ENCODE assay signal across 10 cellular contexts in genomic region chr19:46967578-46968018, GRCh38. TPM values are rescaled to one million over a fixed set of nuclear protein-coding genes. Genes with fewer than 3 reads are reported as not detected.
DNase-seq lines count a peak whose midpoint lies in the region; ATAC-seq, FAIRE-seq and TF ChIP-seq lines count a peak whose summit lies in the region.
"Had no signal": no experiment of that assay in that cellular context is flagged by ENCODE, and none has a peak within 500 bp of the region (broad histone marks: within the 10 kb centered on the region; RNA-seq: fewer than 3 reads in every experiment).

No MANE protein-coding gene starts in this region.

- H2BK12ac ChIP-seq in trophoblast cell (ENCODE audit: low read length), result no peak overlapping the region

- DNase-seq in DND-41 (peak; percentile 26), T-helper 22 cell (ENCODE audit: low read depth) (peak; percentile 29), esophagus squamous epithelium (lab: John Stamatoyannopoulos, UW) (no peak), trophoblast cell (no peak), GM12892 (ENCODE audit: insufficient read length) (no peak), HTR-8/SVneo (ENCODE audit: insufficient read length, low spot score) (no peak), spleen (no peak), GM13976 (ENCODE audit: low spot score) (no peak)
- DNase-seq: activated CD4-positive, CD25-positive, alpha-beta regulatory T cell had no signal

- no peak overlapping the region for H4K91ac ChIP-seq in trophoblast cell (ENCODE audit: low read depth, low read length)

- no peaks in the 10 kb centered on the region for H3K79me1 ChIP-seq in trophoblast cell (ENCODE audit: low read length)

- H3K4me1 ChIP-seq in DND-41 (ENCODE audit: insufficient read depth, low read length) (no peaks in the 10 kb centered on the region), esophagus squamous epithelium (peaks cover 10 to 50% (median 13%) of the 10 kb centered on the region in 3 donors), trophoblast cell (ENCODE audit: control insufficient read depth in 1 of 2, insufficient read depth in 2 of 2, low read length in 2 of 2) (no peaks in the 10 kb centered on the region), spleen (peaks cover 13 to 84% (median 42%) of the 10 kb centered on the region in 6 donors)

- H3K9ac ChIP-seq in DND-41 (ENCODE audit: low read depth, low read length) (no peak overlapping the region), trophoblast cell (ENCODE audit: low read length) (no peak overlapping the region)

- H3K79me2 ChIP-seq in DND-41 (ENCODE audit: insufficient read depth, low read length), result peaks cover 47% of the 10 kb centered on the region
- no peaks in the 10 kb centered on the region for H3K79me2 ChIP-seq in trophoblast cell (ENCODE audit: control insufficient read depth, insufficient read depth, low read length, poor library complexity)

- no peak overlapping the region for H2BK5ac ChIP-seq in trophoblast cell (ENCODE audit: low read depth, low read length, poor library complexity)

- H4K12ac ChIP-seq in trophoblast cell (ENCODE audit: low read depth, low read length), result no peak overlapping the region

- H2AFZ ChIP-seq in DND-41 (ENCODE audit: low read depth, low read length) (no peak overlapping the region), trophoblast cell (ENCODE audit: insufficient read depth, low read length, poor library complexity) (no peak overlapping the region)

- peak overlapping the region; percentile 40 for H3K23ac ChIP-seq in trophoblast cell (ENCODE audit: low read length)

- H3K9me3 ChIP-seq in DND-41 (ENCODE audit: insufficient read depth, low read length, severe bottlenecking) (no peaks in the 10 kb centered on the region), esophagus squamous epithelium (no peaks in the 10 kb centered on the region), trophoblast cell (ENCODE audit: insufficient read depth, low read depth, low read length) (no peaks in the 10 kb centered on the region), spleen (no peaks in the 10 kb centered on the region)
- H3K9me3 ChIP-seq: neutrophil had no signal

- no peaks in the 10 kb centered on the region for H3K27me3 ChIP-seq in DND-41 (ENCODE audit: insufficient read depth, low read length, poor library complexity)
- H3K27me3 ChIP-seq in esophagus squamous epithelium, result no peaks in the 10 kb centered on the region
- no peaks in the 10 kb centered on the region for H3K27me3 ChIP-seq in trophoblast cell (ENCODE audit: insufficient read depth, low read length)
- H3K27me3 ChIP-seq in spleen (replicated peaks in 1 of 7), result no peaks in the 10 kb centered on the region
- H3K27me3 ChIP-seq: neutrophil had no signal

- no peak overlapping the region; the same call in 1 of the 2 replicates for H3K27ac ChIP-seq in DND-41 (ENCODE audit: low read length)
- H3K27ac ChIP-seq in esophagus squamous epithelium, result peak overlapping the region; percentile 47 to 80 (median 64)
- no peak overlapping the region for H3K27ac ChIP-seq in trophoblast cell (ENCODE audit: low read depth, low read length)
- peak overlapping the region in 4 of 8 donors; percentile 35 to 63 (median 60) for H3K27ac ChIP-seq in spleen
- H3K27ac ChIP-seq: neutrophil had no signal

- peaks cover 32% of the 10 kb centered on the region for H4K20me1 ChIP-seq in DND-41 (ENCODE audit: insufficient read depth, low read length)

- WGBS in esophagus squamous epithelium, 2 donors, result 24 to 28% methylated on average over 7 to 8 of the region's 8 CpGs
- no CpG with 5 or more reads among the region's 8 CpGs for WGBS in trophoblast cell (ENCODE audit: extremely low coverage, insufficient coverage, insufficient read length)
- 30 to 56% (median 40%) methylated on average over 8 of the region's 8 CpGs for WGBS in spleen, 5 donors

- FAIRE-seq in GM12892 (lab: Jason Lieb, UNC) (no peak), HTR-8/SVneo (lab: Jason Lieb, UNC) (no peak)

- H3K4ac ChIP-seq in trophoblast cell (ENCODE audit: low read depth, low read length), result no peak overlapping the region

- no peak overlapping the region for H3K14ac ChIP-seq in trophoblast cell (ENCODE audit: low read length)

- no peak overlapping the region for H4K8ac ChIP-seq in trophoblast cell (ENCODE audit: low read depth, low read length)

- TF ChIP-seq CTCF in DND-41 (IDR thresholded peaks at IDR 0.05; ENCODE audit: borderline replicate concordance, extremely low read depth, low read length, poor library complexity, severe bottlenecking) (no peak), esophagus squamous epithelium (IDR thresholded peaks at IDR 0.05) (no peak), spleen (IDR thresholded peaks at IDR 0.05 in 8 of 11, conservative IDR thresholded peaks at IDR 0.05 in 3 of 11) (no peak), GM13976 (IDR thresholded peaks at IDR 0.05; ENCODE audit: borderline replicate concordance, control extremely low read depth, extremely low read depth, insufficient read depth, missing control alignments) (no peak)

- no peak overlapping the region for H3K18ac ChIP-seq in trophoblast cell (ENCODE audit: low read length)

- in situ Hi-C loops in GM13976 (cut with MboI; ENCODE audit: low sequenced_read_pairs, unreplicated experiment), result no loop called here

- H2AK5ac ChIP-seq in trophoblast cell (ENCODE audit: low read length), result no peak overlapping the region

- no peak overlapping the region for H2BK120ac ChIP-seq in trophoblast cell (ENCODE audit: insufficient read depth, low read length, poor library complexity)

- no peak overlapping the region for H3K4me2 ChIP-seq in DND-41 (ENCODE audit: insufficient read depth, low read length)
- H3K4me2 ChIP-seq in trophoblast cell (ENCODE audit: low read length), result no peak overlapping the region

- TF ChIP-seq POLR2A in esophagus squamous epithelium (IDR thresholded peaks at IDR 0.05), result no peak
- no peak for TF ChIP-seq POLR2A in GM12892 (IDR thresholded peaks at IDR 0.05; ENCODE audit: low read depth, low read length)
- no peak for TF ChIP-seq POLR2A in spleen (IDR thresholded peaks at IDR 0.05)

- ATAC-seq in DND-41 (ENCODE audit: insufficient read depth, low read depth), result peak; percentile 83

- H3K36me3 ChIP-seq in DND-41 (ENCODE audit: insufficient read depth, low read length), result peaks cover 42% of the 10 kb centered on the region
- H3K36me3 ChIP-seq in esophagus squamous epithelium, result peaks cover 0 to 44% (median 0%) of the 10 kb centered on the region in 3 donors
- H3K36me3 ChIP-seq in trophoblast cell (ENCODE audit: control insufficient read depth in 1 of 2, insufficient read depth in 2 of 2, low read length in 2 of 2), result peaks cover 4% of the 10 kb centered on the region in 2 experiments
- peaks cover 0 to 55% (median 0%) of the 10 kb centered on the region in 6 donors for H3K36me3 ChIP-seq in spleen

- intact Hi-C loops in esophagus squamous epithelium (cut with DNase I), result no loop called here
- intact Hi-C loops in spleen (cut with DNase I; ENCODE audit: low total_unique reads), result no loop called here

- H3K4me3 ChIP-seq in DND-41 (ENCODE audit: low read depth in 1 of 2, low read length in 2 of 2) (no peak overlapping the region), esophagus squamous epithelium (no peak overlapping the region), trophoblast cell (ENCODE audit: low read depth, low read length) (no peak overlapping the region), spleen (peak overlapping the region in 1 of 8 donors; percentile 30)

RNA-seq across cellular contexts. Expression of gene NPAS1, which starts 52.0 kb away (rescaled TPM):
- total RNA-seq in esophagus squamous epithelium, result 1 to 10 TPM in 2 of 4 donors, under 1 TPM in 1, not detected in 1; 0.18 to 4.3 (median 1.1) TPM
- polyA plus RNA-seq in trophoblast cell (2013), result 0.43 and 0.53 TPM in 2 replicates
- not detected for polyA plus RNA-seq in GM12892 (2012; ENCODE audit: missing spikeins)
- total RNA-seq in spleen, result 1 to 10 TPM in 6 of 7 donors, under 1 TPM in 1; 0.85 to 5.3 (median 1.6) TPM
- 1 to 10 TPM; 2.1 to 6.3 (median 3.9) TPM for polyA plus RNA-seq in spleen

Comparison
In these comparisons a context has a peak if more than half of its experiments do, and no peak if none do; other contexts are left out.
1. DNase-seq: peak in DND-41 (single experiment) and T-helper 22 cell (single experiment); none in esophagus squamous epithelium (single experiment), trophoblast cell (0 of 2), GM12892 (single experiment), HTR-8/SVneo (single experiment), spleen (single experiment) and GM13976 (single experiment).
2. H3K27ac ChIP-seq: peak in esophagus squamous epithelium (4 of 4); none in DND-41 (single experiment) and trophoblast cell (single experiment).